Comparison of ENCODE assay signal across 8 cellular contexts in the genomic region with DNA sequence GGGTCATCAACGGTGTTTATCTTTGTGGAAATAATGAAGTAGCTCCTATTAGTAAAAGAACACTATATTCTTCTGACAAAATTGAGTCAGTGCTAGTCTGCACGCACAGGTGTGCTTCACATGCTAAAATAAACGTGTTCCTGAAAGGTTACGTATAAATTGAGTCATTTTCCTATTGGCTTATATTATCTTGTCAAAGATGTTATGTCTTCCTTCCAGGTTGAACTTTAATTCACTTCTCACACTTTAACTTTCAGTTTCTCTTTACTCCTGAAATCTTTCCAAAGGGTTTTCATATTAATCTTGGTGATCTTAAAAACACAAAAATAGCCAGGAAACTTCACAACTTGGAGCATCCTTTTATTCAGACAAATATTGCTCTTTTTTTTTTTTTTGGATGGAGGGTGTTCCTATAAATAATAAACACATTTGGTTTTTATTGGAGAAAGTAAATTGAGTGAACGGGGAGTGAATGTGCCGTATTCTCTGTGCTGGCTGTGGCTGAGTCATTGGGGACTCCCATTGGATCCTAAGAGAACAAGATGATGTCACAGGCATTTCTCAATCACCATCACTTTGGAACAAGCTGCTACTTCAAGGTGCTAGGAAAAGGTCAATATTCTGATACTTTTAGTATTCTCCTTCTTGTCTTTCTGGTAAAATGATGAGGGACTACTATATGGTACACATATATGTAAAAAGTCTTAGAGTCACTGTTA.
DNase-seq lines count a peak whose midpoint lies in the region; ATAC-seq and TF ChIP-seq lines count a peak whose summit lies in the region.

No MANE protein-coding gene starts in this region.

- peaks cover 1% of the 10 kb centered on the region for H3K36me3 Mint-ChIP-seq in osteocyte (ENCODE audit: unreplicated experiment)

- no peak overlapping the region for H3K27ac ChIP-seq in RWPE2 (ENCODE audit: poor library complexity, severe bottlenecking)

- H3K4me1 ChIP-seq in RWPE2 (ENCODE audit: insufficient read depth, poor library complexity, severe bottlenecking) = no peaks in the 10 kb centered on the region

- in situ Hi-C loops in Caki2 (cut with HindIII; ENCODE audit: low pct_unique_long_range_greater_than_20kb, low sequenced_read_pairs) = no loop called here

- POLR2A ChIA-PET in GM10248 (lab: Yijun Ruan, JAX) = no interaction called here

- no peaks in the 10 kb centered on the region for H3K27me3 Mint-ChIP-seq in osteocyte (ENCODE audit: unreplicated experiment)

- H3K9me3 Mint-ChIP-seq in osteocyte (ENCODE audit: unreplicated experiment) = peaks cover 11% of the 10 kb centered on the region

- ATAC-seq in RWPE2 (ENCODE audit: low read depth) (peak; percentile 92), GM18858 (IDR thresholded peaks at IDR 0.05; ENCODE audit: unreplicated experiment) (no peak)

- H3K4me1 Mint-ChIP-seq in osteocyte (ENCODE audit: unreplicated experiment) = peaks cover 37% of the 10 kb centered on the region

- no peaks in the 10 kb centered on the region for H3K9me3 ChIP-seq in RWPE2 (ENCODE audit: severe bottlenecking)

- H3K4me3 ChIP-seq in RWPE2 (ENCODE audit: severe bottlenecking) (peak overlapping the region; percentile 27), fibroblast of mammary gland (ENCODE audit: control insufficient read depth, low read depth, low read length) (peak overlapping the region; percentile 48)

- no peaks in the 10 kb centered on the region for H3K27me3 ChIP-seq in RWPE2 (ENCODE audit: insufficient read depth, poor library complexity, severe bottlenecking)

- no peak for TF ChIP-seq CTCF in RWPE2 (IDR thresholded peaks at IDR 0.05; ENCODE audit: poor library complexity, severe bottlenecking)
- TF ChIP-seq CTCF in fibroblast of mammary gland (conservative IDR thresholded peaks at IDR 0.05; ENCODE audit: control insufficient read depth, insufficient read depth, low read depth, low read length) = no peak
- no peak for TF ChIP-seq CTCF in osteocyte (IDR thresholded peaks at IDR 0.05)
- no peak for TF ChIP-seq CTCF in GM10248 (IDR thresholded peaks at IDR 0.05; ENCODE audit: control extremely low read depth, extremely low read depth, low read depth, missing control alignments)

- DNase-seq in Caki2 (ENCODE audit: low read depth) (peak; percentile 45), RWPE2 (ENCODE audit: low spot score) (no peak), fibroblast of mammary gland (ENCODE audit: low read depth) (peak; percentile 97), osteocyte (ENCODE audit: extremely low spot score, unreplicated experiment) (no peak), SKM-1 treated with dmso at 0.1 percent for 144 hours (lab: John Stamatoyannopoulos, UW; ENCODE audit: unreplicated experiment) (no peak), cerebellar cortex (ENCODE audit: low spot score) (no peak), GM10248 (ENCODE audit: extremely low spot score) (no peak)

- CTCF ChIA-PET in GM10248 (lab: Yijun Ruan, JAX) = no interaction called here

- H3K36me3 ChIP-seq in RWPE2 (ENCODE audit: low read depth) = no peaks in the 10 kb centered on the region

- peak overlapping the region; percentile 78 for H3K4me3 Mint-ChIP-seq in osteocyte (ENCODE audit: unreplicated experiment)

- peak overlapping the region; percentile 88 for H3K27ac Mint-ChIP-seq in osteocyte (ENCODE audit: unreplicated experiment)

Comparison
In these comparisons a context has a peak if more than half of its experiments do, and no peak if none do; other contexts are left out.
1. DNase-seq: peak in Caki2 (single experiment) and fibroblast of mammary gland (single experiment); none in RWPE2 (single experiment), osteocyte (single experiment), SKM-1 treated with dmso at 0.1 percent for 144 hours (single experiment), cerebellar cortex (single experiment) and GM10248 (single experiment).